In the genomic region with DNA sequence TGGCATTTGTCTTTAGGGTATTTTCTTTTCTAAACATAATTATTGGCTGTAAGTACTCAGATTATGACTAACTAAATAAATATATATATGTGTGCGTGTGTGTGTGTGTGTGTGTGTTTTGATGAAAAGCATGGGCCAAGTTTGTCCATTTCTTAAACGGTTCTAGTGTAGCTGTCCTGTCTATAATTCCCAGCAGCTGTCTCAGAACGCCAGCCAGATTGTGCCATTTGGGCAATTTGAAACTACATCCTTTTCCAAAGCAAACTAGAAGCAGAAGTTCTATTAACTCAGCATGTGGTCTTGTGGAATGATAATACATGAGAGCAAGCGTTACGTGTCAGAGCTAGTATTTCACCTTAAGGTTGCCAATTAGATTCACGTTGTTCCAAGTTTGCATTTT, we compare ENCODE assay signal across 11 cellular contexts. TPM values are rescaled to one million over a fixed set of nuclear protein-coding genes. Genes with fewer than 3 reads are reported as not detected.
DNase-seq lines count a peak whose midpoint lies in the region; ATAC-seq and TF ChIP-seq lines count a peak whose summit lies in the region.
"Had no signal": no experiment of that assay in that cellular context is flagged by ENCODE, and none has a peak within 500 bp of the region (broad histone marks: within the 10 kb centered on the region; RNA-seq: fewer than 3 reads in every experiment).

No MANE protein-coding gene starts in this region.

- WGBS in smooth muscle cell (ENCODE audit: low lambda C conversion rate): 9% methylated on average over 6 of the region's 6 CpGs
- WGBS in lower leg skin, 2 donors: 20 to 27% methylated on average over 6 of the region's 6 CpGs

- DNase-seq in HFF-Myc (ENCODE audit: extremely low read depth, low read depth): peak; percentile 90
- peak; percentile 95 to 98 for DNase-seq in foreskin fibroblast
- DNase-seq in smooth muscle cell (lab: John Stamatoyannopoulos, UW; ENCODE audit: unreplicated experiment): no peak
- no peak for DNase-seq in HPDE6-E6E7 (ENCODE audit: extremely low spot score)
- DNase-seq in lower leg skin (ENCODE audit: low spot score in 2 of 2): no peak
- DNase-seq in activated CD4-positive, CD25-positive, alpha-beta regulatory T cell treated with anti-CD3 and anti-CD28 coated beads, Interleukin-2, amount 50 U/mL, for 72 hours: no peak
- DNase-seq in GM19238 (ENCODE audit: insufficient read length, low spot score): no peak
- DNase-seq: activated CD4-positive, alpha-beta T cell treated with anti-CD3 and anti-CD28 coated beads for 4 hours; stimulated activated naive CD8-positive, alpha-beta T cell treated with anti-CD3 and anti-CD28 coated beads, Interleukin-15, Interleukin-2, amounts not matched to agents 100 U/mL and 50 U/mL, for 24 hours had no signal

- peak overlapping the region; percentile 85 for H3K4me2 ChIP-seq in smooth muscle cell

- H3K36me3 ChIP-seq in smooth muscle cell (ENCODE audit: low read depth): no peaks in the 10 kb centered on the region

- no peaks in the 10 kb centered on the region for H3K27me3 ChIP-seq in smooth muscle cell (ENCODE audit: low read depth)

- no peak overlapping the region for H2AFZ ChIP-seq in smooth muscle cell (ENCODE audit: low read depth)

- peak overlapping the region; percentile 29 for H3K27ac ChIP-seq in smooth muscle cell (ENCODE audit: low read depth)

- H3K9me3 ChIP-seq in smooth muscle cell (replicated peaks; ENCODE audit: low read depth): no peaks in the 10 kb centered on the region

- peaks cover 28% of the 10 kb centered on the region for H3K4me1 ChIP-seq in smooth muscle cell (ENCODE audit: low read depth)

- H3F3A ChIP-seq in smooth muscle cell (ENCODE audit: low read depth): no peaks in the 10 kb centered on the region

- peak; percentile 52 for ATAC-seq in SK-N-SH treated with all-trans-retinoic acid at 6 μM for 48 hours
- ATAC-seq: sciatic nerve; stimulated activated naive CD8-positive, alpha-beta T cell treated with anti-CD3 and anti-CD28 coated beads, Interleukin-15, Interleukin-2, amounts not matched to agents 100 U/mL and 50 U/mL, for 24 hours had no signal

- H4K20me1 ChIP-seq in smooth muscle cell (ENCODE audit: low read depth): no peaks in the 10 kb centered on the region

- no peak for TF ChIP-seq CTCF in HFF-Myc (IDR thresholded peaks at IDR 0.05; ENCODE audit: low read depth, low read length, missing control alignments)
- no peak for TF ChIP-seq CTCF in foreskin fibroblast (IDR thresholded peaks at IDR 0.05; ENCODE audit: low read depth, low read length)
- no peak for TF ChIP-seq CTCF in smooth muscle cell (IDR thresholded peaks at IDR 0.05; ENCODE audit: borderline replicate concordance, insufficient read depth, poor library complexity, severe bottlenecking)
- TF ChIP-seq CTCF in lower leg skin (IDR thresholded peaks at IDR 0.05): no peak

- peak overlapping the region; percentile 17 for H3K9ac ChIP-seq in smooth muscle cell (ENCODE audit: low read depth)

- peak overlapping the region; percentile 55 for H3K4me3 ChIP-seq in HFF-Myc (replicated peaks; ENCODE audit: low read depth, low read length)
- peak overlapping the region; percentile 54 to 79 for H3K4me3 ChIP-seq in foreskin fibroblast (ENCODE audit: low read depth in 1 of 2, low read length in 2 of 2)
- H3K4me3 ChIP-seq in smooth muscle cell: peak overlapping the region; percentile 84
- no peak overlapping the region for H3K4me3 ChIP-seq in lower leg skin (ENCODE audit: low read depth, poor library complexity, severe bottlenecking)

- H3K79me2 ChIP-seq in smooth muscle cell (ENCODE audit: low read depth): peaks cover 46% of the 10 kb centered on the region

- intact Hi-C loops in lower leg skin (cut with DNase I; ENCODE audit: low total_unique reads): no loop called here

- no peak for TF ChIP-seq POLR2A in lower leg skin (IDR thresholded peaks at IDR 0.05)

TF ChIP-seq in SK-N-SH treated with all-trans-retinoic acid at 6 μM for 48 hours, 23 proteins besides CTCF, POLR2A, EP300 and RAD21:
- TF ChIP-seq RARB (CRISPR knock-in tag; IDR thresholded peaks at IDR 0.05): no peak
- peak; percentile 20; the same call in 1 of the 2 replicates for TF ChIP-seq TCF4 (CRISPR knock-in tag; IDR thresholded peaks at IDR 0.05; ENCODE audit: borderline replicate concordance)
- no peak for TF ChIP-seq CSRNP3 (CRISPR knock-in tag; IDR thresholded peaks at IDR 0.05)
- peak; percentile 11; the same call in 1 of the 2 replicates for TF ChIP-seq ISL1 (CRISPR knock-in tag; IDR thresholded peaks at IDR 0.05)
- TF ChIP-seq BACH2 (CRISPR knock-in tag; IDR thresholded peaks at IDR 0.05; ENCODE audit: borderline replicate concordance): no peak
- TF ChIP-seq, protein P1, sequence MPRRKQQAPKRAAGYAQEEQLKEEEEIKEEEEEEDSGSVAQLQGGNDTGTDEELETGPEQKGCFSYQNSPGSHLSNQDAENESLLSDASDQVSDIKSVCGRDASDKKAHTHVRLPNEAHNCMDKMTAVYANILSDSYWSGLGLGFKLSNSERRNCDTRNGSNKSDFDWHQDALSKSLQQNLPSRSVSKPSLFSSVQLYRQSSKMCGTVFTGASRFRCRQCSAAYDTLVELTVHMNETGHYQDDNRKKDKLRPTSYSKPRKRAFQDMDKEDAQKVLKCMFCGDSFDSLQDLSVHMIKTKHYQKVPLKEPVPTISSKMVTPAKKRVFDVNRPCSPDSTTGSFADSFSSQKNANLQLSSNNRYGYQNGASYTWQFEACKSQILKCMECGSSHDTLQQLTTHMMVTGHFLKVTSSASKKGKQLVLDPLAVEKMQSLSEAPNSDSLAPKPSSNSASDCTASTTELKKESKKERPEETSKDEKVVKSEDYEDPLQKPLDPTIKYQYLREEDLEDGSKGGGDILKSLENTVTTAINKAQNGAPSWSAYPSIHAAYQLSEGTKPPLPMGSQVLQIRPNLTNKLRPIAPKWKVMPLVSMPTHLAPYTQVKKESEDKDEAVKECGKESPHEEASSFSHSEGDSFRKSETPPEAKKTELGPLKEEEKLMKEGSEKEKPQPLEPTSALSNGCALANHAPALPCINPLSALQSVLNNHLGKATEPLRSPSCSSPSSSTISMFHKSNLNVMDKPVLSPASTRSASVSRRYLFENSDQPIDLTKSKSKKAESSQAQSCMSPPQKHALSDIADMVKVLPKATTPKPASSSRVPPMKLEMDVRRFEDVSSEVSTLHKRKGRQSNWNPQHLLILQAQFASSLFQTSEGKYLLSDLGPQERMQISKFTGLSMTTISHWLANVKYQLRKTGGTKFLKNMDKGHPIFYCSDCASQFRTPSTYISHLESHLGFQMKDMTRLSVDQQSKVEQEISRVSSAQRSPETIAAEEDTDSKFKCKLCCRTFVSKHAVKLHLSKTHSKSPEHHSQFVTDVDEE (CRISPR knock-in tag; IDR thresholded peaks at IDR 0.05): no peak
- TF ChIP-seq, protein P2, sequence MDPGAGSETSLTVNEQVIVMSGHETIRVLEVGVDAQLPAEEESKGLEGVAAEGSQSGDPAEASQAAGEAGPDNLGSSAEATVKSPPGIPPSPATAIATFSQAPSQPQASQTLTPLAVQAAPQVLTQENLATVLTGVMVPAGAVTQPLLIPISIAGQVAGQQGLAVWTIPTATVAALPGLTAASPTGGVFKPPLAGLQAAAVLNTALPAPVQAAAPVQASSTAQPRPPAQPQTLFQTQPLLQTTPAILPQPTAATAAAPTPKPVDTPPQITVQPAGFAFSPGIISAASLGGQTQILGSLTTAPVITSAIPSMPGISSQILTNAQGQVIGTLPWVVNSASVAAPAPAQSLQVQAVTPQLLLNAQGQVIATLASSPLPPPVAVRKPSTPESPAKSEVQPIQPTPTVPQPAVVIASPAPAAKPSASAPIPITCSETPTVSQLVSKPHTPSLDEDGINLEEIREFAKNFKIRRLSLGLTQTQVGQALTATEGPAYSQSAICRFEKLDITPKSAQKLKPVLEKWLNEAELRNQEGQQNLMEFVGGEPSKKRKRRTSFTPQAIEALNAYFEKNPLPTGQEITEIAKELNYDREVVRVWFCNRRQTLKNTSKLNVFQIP (CRISPR knock-in tag; IDR thresholded peaks at IDR 0.05; ENCODE audit: borderline replicate concordance, low read depth): peak; percentile 64; the same call in 1 of the 2 replicates
- TF ChIP-seq TOX (CRISPR knock-in tag; IDR thresholded peaks at IDR 0.05; ENCODE audit: borderline replicate concordance): no peak
- TF ChIP-seq ZNF8 (CRISPR knock-in tag; IDR thresholded peaks at IDR 0.05): no peak

RNA-seq across cellular contexts. Expression of gene ARHGAP28, which starts 1.7 kb away (rescaled TPM):
- total RNA-seq in smooth muscle cell: 27.7 and 40.0 TPM in 2 replicates
- 13.8 and 16.2 TPM in 2 replicates for polyA plus RNA-seq in smooth muscle cell
- total RNA-seq in lower leg skin: 1 to 10 TPM; 1.4 to 5.9 (median 2.8) TPM

Comparison
In these comparisons a context has a peak if more than half of its experiments do, and no peak if none do; other contexts are left out.
1. DNase-seq: peak in HFF-Myc (single experiment) and foreskin fibroblast (2 of 2); none in smooth muscle cell (single experiment), HPDE6-E6E7 (single experiment), lower leg skin (0 of 2), activated CD4-positive, CD25-positive, alpha-beta regulatory T cell treated with anti-CD3 and anti-CD28 coated beads, Interleukin-2, amount 50 U/mL, for 72 hours (single experiment) and GM19238 (single experiment).